Comparison of ENCODE assay signal across 31 cellular contexts in genomic region chr7:47521816-47522561, GRCh38. TPM values are rescaled to one million over a fixed set of nuclear protein-coding genes. Genes with fewer than 3 reads are reported as not detected.
DNase-seq lines count a peak whose midpoint lies in the region; ATAC-seq and TF ChIP-seq lines count a peak whose summit lies in the region.
"Had no signal": no experiment of that assay in that cellular context is flagged by ENCODE, and none has a peak within 500 bp of the region (broad histone marks: within the 10 kb centered on the region; RNA-seq: fewer than 3 reads in every experiment).

No MANE protein-coding gene starts in this region.

- H2BK20ac ChIP-seq in IMR-90 (ENCODE audit: low read depth, low read length) = no peak overlapping the region

- H3K9me1 ChIP-seq in IMR-90 (ENCODE audit: insufficient read depth, low read length) = peaks cover 58% of the 10 kb centered on the region

- peak overlapping the region; percentile 8 for H2AFZ ChIP-seq in IMR-90 (replicated peaks; ENCODE audit: low read length, poor library complexity)
- no peak overlapping the region for H2AFZ ChIP-seq in hepatocyte
- H2AFZ ChIP-seq in neural progenitor cell (replicated peaks) = no peak overlapping the region
- no peak overlapping the region for H2AFZ ChIP-seq in SK-N-SH (ENCODE audit: low read depth)

- H3K4me1 Mint-ChIP-seq in neural progenitor cell (peaks cover 25% of the 10 kb centered on the region), type B pancreatic cell (ENCODE audit: unreplicated experiment) (peaks cover 31% of the 10 kb centered on the region)
- H3K4me1 Mint-ChIP-seq: activated naive CD8-positive, alpha-beta T cell treated with anti-CD3 and anti-CD28 coated beads, Interleukin-2, amount 10 ng/mL, durations not matched to agents 7 days and 5 days; stimulated activated naive CD8-positive, alpha-beta T cell treated with anti-CD3 and anti-CD28 coated beads, Interleukin-15, amount 100 ng/mL, for 72 hours had no signal

- peaks cover 20% of the 10 kb centered on the region for H3K36me3 Mint-ChIP-seq in neural progenitor cell
- H3K36me3 Mint-ChIP-seq in type B pancreatic cell = peaks cover 44% of the 10 kb centered on the region
- H3K36me3 Mint-ChIP-seq: activated naive CD8-positive, alpha-beta T cell treated with anti-CD3 and anti-CD28 coated beads, Interleukin-2, amount 10 ng/mL, durations not matched to agents 7 days and 5 days had no signal

- H3K27ac ChIP-seq in IMR-90 (ENCODE audit: insufficient read depth, low read length) (no peak overlapping the region), hepatocyte (peak overlapping the region; percentile 81), neural progenitor cell (no peak overlapping the region), mesendoderm (ENCODE audit: low read depth, low read length) (no peak overlapping the region), SK-N-SH (ENCODE audit: low read depth in 2 of 2, low read length in 1 of 2) (no peak overlapping the region)
- H3K27ac ChIP-seq: cardiac muscle cell, colonic mucosa, epithelial cell of prostate, HL-60 had no signal

- no peak overlapping the region; the same call in 1 of the 2 replicates for H2BK120ac ChIP-seq in IMR-90 (ENCODE audit: low read depth, low read length)
- no peak overlapping the region for H2BK120ac ChIP-seq in mesendoderm (ENCODE audit: low read depth, low read length)

- H2BK15ac ChIP-seq in IMR-90 (ENCODE audit: low read depth, low read length) (no peak overlapping the region), mesendoderm (replicated peaks; ENCODE audit: low read depth) (no peak overlapping the region)

- H3K4me3 ChIP-seq in IMR-90 (ENCODE audit: insufficient read depth, low read depth, low read length) (no peak overlapping the region), hepatocyte (no peak overlapping the region), neural progenitor cell (no peak overlapping the region), mesendoderm (ENCODE audit: low read length) (no peak overlapping the region), SK-N-SH (ENCODE audit: low read depth in 2 of 2, low read length in 1 of 2) (no peak overlapping the region)
- H3K4me3 ChIP-seq: cardiac muscle cell, colonic mucosa, thoracic aorta had no signal

- H3K27me3 Mint-ChIP-seq in neural progenitor cell (ENCODE audit: insufficient read depth, low read depth) (peaks cover 2% of the 10 kb centered on the region), type B pancreatic cell (no peaks in the 10 kb centered on the region)
- H3K27me3 Mint-ChIP-seq: activated naive CD8-positive, alpha-beta T cell treated with anti-CD3 and anti-CD28 coated beads, Interleukin-2, amount 10 ng/mL, durations not matched to agents 7 days and 5 days; stimulated activated naive CD8-positive, alpha-beta T cell treated with anti-CD3 and anti-CD28 coated beads, Interleukin-15, amount 100 ng/mL, for 72 hours had no signal

- ATAC-seq in IMR-90 (ENCODE audit: low read depth) = no peak
- ATAC-seq: stimulated activated naive CD8-positive, alpha-beta T cell treated with anti-CD3 and anti-CD28 coated beads, Interleukin-15, amount 100 ng/mL, for 72 hours had no signal

- no peak overlapping the region for H2BK5ac ChIP-seq in IMR-90 (ENCODE audit: low read depth, low read length, poor library complexity, severe bottlenecking)
- H2BK5ac ChIP-seq in mesendoderm (ENCODE audit: low read length) = no peak overlapping the region

- TF ChIP-seq CTCF in IMR-90 (conservative IDR thresholded peaks at IDR 0.05; ENCODE audit: low read depth, low read length) (no peak), hepatocyte (IDR thresholded peaks at IDR 0.05; ENCODE audit: poor library complexity) (no peak), neural progenitor cell (IDR thresholded peaks at IDR 0.05) (no peak), type B pancreatic cell (conservative IDR thresholded peaks at IDR 0.05) (no peak), SK-N-SH (IDR thresholded peaks at IDR 0.05) (no peak)

- H3K14ac ChIP-seq in IMR-90 (replicated peaks; ENCODE audit: low read depth, low read length) = no peak overlapping the region

- no peak for TF ChIP-seq RAD21 in IMR-90 (IDR thresholded peaks at IDR 0.05; ENCODE audit: low read length)
- no peak for TF ChIP-seq RAD21 in SK-N-SH (IDR thresholded peaks at IDR 0.05; ENCODE audit: low read length)

- peaks cover 34 to 88% of the 10 kb centered on the region in 2 experiments for H3K79me1 ChIP-seq in IMR-90 (ENCODE audit: low read depth in 1 of 2, low read length in 2 of 2)
- H3K79me1 ChIP-seq in mesendoderm (ENCODE audit: low read length) = no peaks in the 10 kb centered on the region

- POLR2A ChIA-PET in IMR-90 (lab: Charles Lee; ENCODE audit: unreplicated experiment) = no interaction called here
- POLR2A ChIA-PET in SK-N-SH (lab: Yijun Ruan, JAX) = no interaction called here

- in situ Hi-C loops in IMR-90 (cut with MboI; ENCODE audit: low sequenced_read_pairs) = no loop called here

- no peak overlapping the region; the same call in 1 of the 2 replicates for H3K23ac ChIP-seq in IMR-90 (ENCODE audit: low read depth, low read length)
- no peak overlapping the region for H3K23ac ChIP-seq in mesendoderm (ENCODE audit: low read length)

- peaks cover 48% of the 10 kb centered on the region for H3K36me3 ChIP-seq in IMR-90 (ENCODE audit: control insufficient read depth, insufficient read depth, low read length)
- no peaks in the 10 kb centered on the region for H3K36me3 ChIP-seq in hepatocyte (replicated peaks; ENCODE audit: insufficient read depth, low read depth)
- no peaks in the 10 kb centered on the region for H3K36me3 ChIP-seq in neural progenitor cell
- no peaks in the 10 kb centered on the region for H3K36me3 ChIP-seq in mesendoderm (ENCODE audit: control insufficient read depth, insufficient read depth, low read length)
- peaks cover 12 to 42% of the 10 kb centered on the region in 2 experiments for H3K36me3 ChIP-seq in SK-N-SH (replicated peaks in 1 of 2; ENCODE audit: control insufficient read depth in 1 of 2, insufficient read depth in 2 of 2, low read length in 1 of 2)
- H3K36me3 ChIP-seq: BE2C, cardiac muscle cell, colonic mucosa had no signal

- BruUV-seq in IMR-90 (replicated peaks; lab: Mats Ljungman, UMichigan) = no TSS peak

- H3K27ac Mint-ChIP-seq in neural progenitor cell = peak overlapping the region; percentile 60
- peak overlapping the region; percentile 34 for H3K27ac Mint-ChIP-seq in type B pancreatic cell
- H3K27ac Mint-ChIP-seq: activated naive CD8-positive, alpha-beta T cell treated with anti-CD3 and anti-CD28 coated beads, Interleukin-2, amount 10 ng/mL, durations not matched to agents 7 days and 5 days; stimulated activated naive CD8-positive, alpha-beta T cell treated with anti-CD3 and anti-CD28 coated beads, Interleukin-15, amount 100 ng/mL, for 72 hours; T-helper 1 cell treated with Interleukin-12 subunit alpha and Interleukin-12 subunit beta and Interleukin-4 antibody, amounts not matched to agents 30 μg/mL and 1 μg/mL, for 36 hours had no signal

- TF ChIP-seq POLR2A in IMR-90 (IDR thresholded peaks at IDR 0.05; ENCODE audit: low read depth, low read length) = no peak

- H4K5ac ChIP-seq in IMR-90 (ENCODE audit: low read depth, low read length) (no peak overlapping the region), mesendoderm (ENCODE audit: low read length) (no peak overlapping the region)

- dilution Hi-C loops in IMR-90 (cut with HindIII; ENCODE audit: low sequenced_read_pairs, unreplicated experiment) = no loop called here

- WGBS in IMR-90 (ENCODE audit: extremely low coverage in 2 of 2, insufficient read length in 1 of 2), 2 experiments = 88% methylated on average over 6 of the region's 14 CpGs; no CpG with 5 or more reads in 1 of the 2 experiments
- WGBS in hepatocyte (ENCODE audit: low lambda C conversion rate, missing lambda C conversion rate) = 95% methylated on average over 13 of the region's 14 CpGs
- WGBS in mesendoderm (ENCODE audit: extremely low coverage, insufficient coverage, low lambda C conversion rate) = no CpG with 5 or more reads among the region's 14 CpGs
- 92% methylated on average over 14 of the region's 14 CpGs for WGBS in SK-N-SH (ENCODE audit: low lambda C conversion rate)

- H3K4me1 ChIP-seq in IMR-90 (ENCODE audit: control insufficient read depth, insufficient read depth, low read length) (peaks cover 21% of the 10 kb centered on the region), hepatocyte (ENCODE audit: insufficient read depth) (peaks cover 29% of the 10 kb centered on the region), neural progenitor cell (no peaks in the 10 kb centered on the region), mesendoderm (ENCODE audit: control insufficient read depth, low read depth, low read length) (peaks cover 5% of the 10 kb centered on the region), SK-N-SH (ENCODE audit: control insufficient read depth in 1 of 2, insufficient read depth in 2 of 2, low read depth in 1 of 2, low read length in 1 of 2) (no peaks in the 10 kb centered on the region; a peak in 1 of 4 replicates)
- H3K4me1 ChIP-seq: BE2C had no signal

- H3K9me2 ChIP-seq in hepatocyte (replicated peaks; ENCODE audit: insufficient read depth) (no peaks in the 10 kb centered on the region), SK-N-SH (no peaks in the 10 kb centered on the region)

- no peak overlapping the region for H3K18ac ChIP-seq in IMR-90 (ENCODE audit: low read depth, low read length)
- H3K18ac ChIP-seq in mesendoderm (ENCODE audit: low read length) = no peak overlapping the region

- peak overlapping the region; percentile 44 for H4K91ac ChIP-seq in IMR-90 (ENCODE audit: insufficient read depth, low read depth, low read length)

- H3K9me3 Mint-ChIP-seq in neural progenitor cell = peaks cover 2% of the 10 kb centered on the region
- H3K9me3 Mint-ChIP-seq in type B pancreatic cell = no peaks in the 10 kb centered on the region
- H3K9me3 Mint-ChIP-seq: activated naive CD8-positive, alpha-beta T cell treated with anti-CD3 and anti-CD28 coated beads, Interleukin-2, amount 10 ng/mL, durations not matched to agents 7 days and 5 days; stimulated activated naive CD8-positive, alpha-beta T cell treated with anti-CD3 and anti-CD28 coated beads, Interleukin-15, amount 100 ng/mL, for 72 hours; T-helper 1 cell treated with Interleukin-12 subunit alpha and Interleukin-12 subunit beta and Interleukin-4 antibody, amounts not matched to agents 30 μg/mL and 1 μg/mL, for 36 hours had no signal

- H3K4me2 ChIP-seq in IMR-90 (ENCODE audit: low read depth, low read length) = no peak overlapping the region
- no peak overlapping the region for H3K4me2 ChIP-seq in hepatocyte
- H3K4me2 ChIP-seq in neural progenitor cell = no peak overlapping the region
- no peak overlapping the region for H3K4me2 ChIP-seq in mesendoderm (ENCODE audit: low read length)
- no peak overlapping the region for H3K4me2 ChIP-seq in SK-N-SH

- peak overlapping the region; percentile 23 for H2AK9ac ChIP-seq in IMR-90 (replicated peaks; ENCODE audit: low read depth, low read length, poor library complexity)

- H2AK5ac ChIP-seq in IMR-90 (ENCODE audit: low read depth, low read length) (0 out of 2 replicates have a peak overlapping the region, but pooled peaks have one; percentile 20), mesendoderm (ENCODE audit: low read length) (no peak overlapping the region)

- H3F3A ChIP-seq in neural progenitor cell (ENCODE audit: low read depth) (no peaks in the 10 kb centered on the region), SK-N-SH (replicated peaks; ENCODE audit: insufficient read depth) (no peaks in the 10 kb centered on the region)

- H3K9me3 ChIP-seq in IMR-90 (ENCODE audit: control insufficient read depth, insufficient read depth, low read length) = no peaks in the 10 kb centered on the region
- H3K9me3 ChIP-seq in hepatocyte (ENCODE audit: low read depth) = no peaks in the 10 kb centered on the region
- H3K9me3 ChIP-seq in neural progenitor cell (ENCODE audit: low read depth) = no peaks in the 10 kb centered on the region
- H3K9me3 ChIP-seq in SK-N-SH = no peaks in the 10 kb centered on the region
- H3K9me3 ChIP-seq: BE2C, colonic mucosa, thoracic aorta had no signal

- peak overlapping the region; percentile 91; the same call in 1 of the 2 replicates for H3K4ac ChIP-seq in IMR-90 (ENCODE audit: low read depth, low read length)
- no peak overlapping the region for H3K4ac ChIP-seq in mesendoderm (ENCODE audit: low read depth, low read length)

- intact Hi-C loops in IMR-90 (cut with micrococcal nuclease) = no loop called here

- H3K27me3 ChIP-seq in IMR-90 (ENCODE audit: control insufficient read depth, insufficient read depth, low read length) (no peaks in the 10 kb centered on the region), hepatocyte (no peaks in the 10 kb centered on the region), neural progenitor cell (no peaks in the 10 kb centered on the region), mesendoderm (ENCODE audit: insufficient read depth, low read length, poor library complexity) (no peaks in the 10 kb centered on the region), SK-N-SH (ENCODE audit: insufficient read depth) (no peaks in the 10 kb centered on the region)
- H3K27me3 ChIP-seq: BE2C, cardiac muscle cell, colonic mucosa had no signal

- DNase-seq in IMR-90 (no peak), hepatocyte (ENCODE audit: low spot score) (no peak), neural progenitor cell (ENCODE audit: low spot score) (no peak), type B pancreatic cell (ENCODE audit: extremely low spot score, unreplicated experiment) (no peak), mesendoderm (no peak), T-helper 1 cell (no peak), SK-N-SH (no peak)
- no peak for DNase-seq in stimulated activated CD4-positive, alpha-beta T cell treated with anti-CD3 and anti-CD28 coated beads, Interleukin-4, amount 100 ng/mL, for 24 hours
- DNase-seq: ACHN; activated CD4-positive, alpha-beta T cell treated with anti-CD3 and anti-CD28 coated beads, Interleukin-2, amount 50 U/mL, for 4 hours; activated CD4-positive, CD25-positive, alpha-beta regulatory T cell; activated gamma-delta T cell treated with Interleukin-2 at 50 U/mL for 16 hours; activated naive CD8-positive, alpha-beta T cell treated with anti-CD3 and anti-CD28 coated beads, Interleukin-2, amount 10 ng/mL, durations not matched to agents 7 days and 5 days; activated T-cell treated with anti-CD3 and anti-CD28 coated beads, Interleukin-2, amount 50 U/mL, for 48 hours; BE2C; colonic mucosa; DMS53; effector CD8-positive, alpha-beta T cell; MM.1S; NCI-H1105 treated with DMSO at 0.1 percent for 48 hours; NCI-H187 treated with DMSO at 0.1 percent for 48 hours; NCI-H2171; NCI-H510A; stimulated activated CD4-positive, alpha-beta T cell treated with anti-CD3 and anti-CD28 coated beads, Interleukin-2, amount 100 ng/mL, for 24 hours; stimulated activated CD8-positive, alpha-beta memory T cell treated with anti-CD3 and anti-CD28 coated beads, Interleukin-4, amount 100 ng/mL, for 48 hours; stimulated activated naive CD8-positive, alpha-beta T cell treated with anti-CD3 and anti-CD28 coated beads, Interleukin-15, amount 100 ng/mL, for 72 hours had no signal

- TF ChIP-seq EP300 in SK-N-SH (IDR thresholded peaks at IDR 0.05; ENCODE audit: borderline replicate concordance in 1 of 2, low read depth in 1 of 2, low read length in 1 of 2) = no peak

- CTCF ChIA-PET in IMR-90 (lab: Yijun Ruan, JAX) (no interaction called here), SK-N-SH (lab: Yijun Ruan, JAX) (interaction anchor here (0.6 kb wide), 1 partner anchor 320 kb away, joined by 3 read pairs; no protein-coding TSS in a partner anchor)

- H4K8ac ChIP-seq in IMR-90 (ENCODE audit: low read depth in 2 of 2, low read length in 2 of 2) (no peak overlapping the region), mesendoderm (ENCODE audit: low read depth, low read length) (no peak overlapping the region)

- H4K20me1 ChIP-seq in IMR-90 (ENCODE audit: insufficient read depth, low read length) (peaks cover 53% of the 10 kb centered on the region; the same call in 1 of the 2 replicates), hepatocyte (ENCODE audit: insufficient read depth, poor library complexity, severe bottlenecking) (peaks cover 3% of the 10 kb centered on the region), neural progenitor cell (ENCODE audit: low read depth) (no peaks in the 10 kb centered on the region), SK-N-SH (ENCODE audit: insufficient read depth) (peaks cover 3% of the 10 kb centered on the region; the same call in 1 of the 2 replicates)

- H3K4me3 Mint-ChIP-seq in neural progenitor cell (no peak overlapping the region), type B pancreatic cell (no peak overlapping the region)
- H3K4me3 Mint-ChIP-seq: activated naive CD8-positive, alpha-beta T cell treated with anti-CD3 and anti-CD28 coated beads, Interleukin-2, amount 10 ng/mL, durations not matched to agents 7 days and 5 days; stimulated activated naive CD8-positive, alpha-beta T cell treated with anti-CD3 and anti-CD28 coated beads, Interleukin-15, amount 100 ng/mL, for 72 hours; T-helper 1 cell treated with Interleukin-12 subunit alpha and Interleukin-12 subunit beta and Interleukin-4 antibody, amounts not matched to agents 30 μg/mL and 1 μg/mL, for 36 hours had no signal

- no peak overlapping the region for H3K56ac ChIP-seq in IMR-90 (ENCODE audit: extremely low read depth, insufficient read depth, low read length)
- H3K56ac ChIP-seq in mesendoderm (ENCODE audit: low read length) = no peak overlapping the region

- H3K9ac ChIP-seq in IMR-90 (ENCODE audit: low read depth, low read length) = no peak overlapping the region
- H3K9ac ChIP-seq in neural progenitor cell = no peak overlapping the region
- no peak overlapping the region for H3K9ac ChIP-seq in mesendoderm (ENCODE audit: low read length)
- no peak overlapping the region for H3K9ac ChIP-seq in SK-N-SH

- H3K79me2 ChIP-seq in hepatocyte (peaks cover 79% of the 10 kb centered on the region), neural progenitor cell (ENCODE audit: low read depth) (no peaks in the 10 kb centered on the region), mesendoderm (ENCODE audit: control insufficient read depth, insufficient read depth, low read length) (no peaks in the 10 kb centered on the region), SK-N-SH (ENCODE audit: insufficient read depth) (peaks cover 13% of the 10 kb centered on the region)

RNA-seq across cellular contexts. Expression of gene TNS3, which starts 59.9 kb away (rescaled TPM):
- total RNA-seq in IMR-90 (2012; rRNA removed) (58.9 and 64.3 TPM in 2 replicates), hepatocyte (64.5 and 73.3 TPM in 2 replicates), neural progenitor cell (ENCODE audit: low replicate concordance) (15.0 and 21.8 TPM in 2 replicates), type B pancreatic cell (ENCODE audit: low replicate concordance) (48.8 and 138 TPM in 2 replicates)
- polyA plus RNA-seq in IMR-90 (2012; rRNA removed) (75.6 and 79.2 TPM in 2 replicates), hepatocyte (30.0 and 30.7 TPM in 2 replicates), SK-N-SH (2012; rRNA removed) (68.8 and 72.3 TPM in 2 replicates)
- polyA plus RNA-seq in IMR-90 (2012; cell fraction: cytosol; rRNA removed) = 45.5 and 62.9 TPM in 2 replicates
- polyA plus RNA-seq in IMR-90 (2012; cell fraction: nucleus; rRNA removed; ENCODE audit: low replicate concordance) = 103 and 160 TPM in 2 replicates
- 7.2 TPM for polyA plus RNA-seq in mesendoderm (2013, experiment 1 of 2)
- polyA plus RNA-seq in mesendoderm (2013, experiment 2 of 2) = 7.8 TPM
- 48.8 and 60.8 TPM in 2 replicates for polyA plus RNA-seq in SK-N-SH (2012; cell fraction: cytosol; rRNA removed)
- 141 and 170 TPM in 2 replicates for polyA plus RNA-seq in SK-N-SH (2012; cell fraction: nucleus; rRNA removed)
